In the genomic region with DNA sequence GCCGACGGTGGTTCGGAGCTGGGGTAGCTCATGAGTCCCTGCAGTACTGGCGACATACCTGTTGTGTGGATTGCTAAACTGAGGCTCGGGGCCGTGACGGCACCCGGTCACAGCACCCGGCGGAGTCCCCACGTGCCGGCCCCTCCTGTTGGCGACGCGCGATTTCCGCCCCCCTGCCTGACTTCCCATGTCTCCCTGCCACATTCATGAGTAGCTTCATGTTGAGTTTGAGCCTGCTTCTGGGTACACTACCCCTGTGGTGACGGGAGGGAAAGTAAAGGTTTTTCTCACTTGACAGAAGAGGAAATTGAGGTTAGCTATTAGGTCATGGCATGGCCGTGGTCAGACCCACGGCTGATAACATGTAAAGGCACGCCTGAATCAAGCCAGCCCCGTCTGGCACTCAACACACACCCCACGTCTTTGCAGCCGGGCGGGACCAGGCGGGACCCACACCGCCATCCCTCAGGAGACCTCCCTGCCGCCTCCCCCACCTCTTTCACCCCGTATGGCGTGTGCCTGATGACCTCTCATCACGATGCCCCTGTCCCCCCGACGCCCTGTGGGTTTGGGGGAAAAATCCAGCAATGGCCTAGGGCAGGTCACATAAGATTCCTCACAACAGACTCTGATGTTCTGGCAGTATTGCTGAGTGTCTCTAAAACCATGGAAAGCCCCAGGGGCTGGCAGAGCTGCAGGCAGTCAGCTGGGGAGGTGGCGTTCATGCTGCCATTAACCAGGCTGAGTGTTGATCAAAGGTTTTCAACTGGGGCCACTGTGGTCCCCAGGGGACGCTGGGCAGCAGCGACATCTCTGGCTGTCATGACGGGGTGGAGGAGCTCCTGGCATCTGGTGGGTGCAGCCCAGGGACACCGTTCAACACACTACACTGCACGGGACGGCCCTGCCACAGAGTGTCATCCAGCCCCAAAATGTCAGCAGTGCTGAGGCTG, we compare ENCODE assay signal across 9 cellular contexts. TPM values are rescaled to one million over a fixed set of nuclear protein-coding genes. Genes with fewer than 3 reads are reported as not detected.
DNase-seq lines count a peak whose midpoint lies in the region; ATAC-seq and TF ChIP-seq lines count a peak whose summit lies in the region.
"Had no signal": no experiment of that assay in that cellular context is flagged by ENCODE, and none has a peak within 500 bp of the region (broad histone marks: within the 10 kb centered on the region; RNA-seq: fewer than 3 reads in every experiment).

No MANE protein-coding gene starts in this region.

- peaks cover 36% of the 10 kb centered on the region for H3K4me1 Mint-ChIP-seq in stimulated activated naive CD8-positive, alpha-beta T cell treated with anti-CD3 and anti-CD28 coated beads, Interleukin-15, Interleukin-2, amounts not matched to agents 100 ng/mL and 50 ng/mL, for 24 hours (ENCODE audit: low read depth)

- H3K4me1 ChIP-seq in BLaER1 treated with 17β-estradiol and CSF1 and Interleukin-3, amounts not matched to agents 10 nM and 100 nM: peaks cover 55 to 82% (median 68%) of the 10 kb centered on the region in 10 experiments

- peaks cover 12 to 77% (median 50%) of the 10 kb centered on the region in 11 experiments for H3K36me3 ChIP-seq in BLaER1 treated with 17β-estradiol and CSF1 and Interleukin-3, amounts not matched to agents 10 nM and 100 nM

- ATAC-seq in GM19328 (IDR thresholded peaks at IDR 0.05; ENCODE audit: unreplicated experiment): peak; percentile 60
- ATAC-seq in HG03159 (IDR thresholded peaks at IDR 0.05; ENCODE audit: unreplicated experiment): peak; percentile 73
- no peak for ATAC-seq in omental fat pad (ENCODE audit: low FRiP score)

- CTCF ChIA-PET in HEK293T (lab: Yijun Ruan, JAX): no interaction called here

- peak overlapping the region in 3 of 10 experiments; percentile 4 to 27 (median 23); a peak in 6 of 20 replicates for H3K4me3 ChIP-seq in BLaER1 treated with 17β-estradiol and CSF1 and Interleukin-3, amounts not matched to agents 10 nM and 100 nM
- H3K4me3 ChIP-seq: heart left ventricle had no signal

- H3K36me3 Mint-ChIP-seq in stimulated activated naive CD8-positive, alpha-beta T cell treated with anti-CD3 and anti-CD28 coated beads, Interleukin-15, Interleukin-2, amounts not matched to agents 100 ng/mL and 50 ng/mL, for 24 hours (ENCODE audit: low read depth): peaks cover 16% of the 10 kb centered on the region

- TF ChIP-seq CTCF in omental fat pad (IDR thresholded peaks at IDR 0.05): no peak

- no peaks in the 10 kb centered on the region for H3K9me3 Mint-ChIP-seq in stimulated activated naive CD8-positive, alpha-beta T cell treated with anti-CD3 and anti-CD28 coated beads, Interleukin-15, Interleukin-2, amounts not matched to agents 100 ng/mL and 50 ng/mL, for 24 hours

- peak overlapping the region; percentile 36 to 58 (median 52); a peak in 18 of 22 replicates for H3K9ac ChIP-seq in BLaER1 treated with 17β-estradiol and CSF1 and Interleukin-3, amounts not matched to agents 10 nM and 100 nM

- no peaks in the 10 kb centered on the region for H3K27me3 Mint-ChIP-seq in stimulated activated naive CD8-positive, alpha-beta T cell treated with anti-CD3 and anti-CD28 coated beads, Interleukin-15, Interleukin-2, amounts not matched to agents 100 ng/mL and 50 ng/mL, for 24 hours

- peak overlapping the region; percentile 17 to 87 (median 71); a peak in 21 of 22 replicates for H3K27ac ChIP-seq in BLaER1 treated with 17β-estradiol and CSF1 and Interleukin-3, amounts not matched to agents 10 nM and 100 nM

- POLR2A ChIA-PET in HEK293T (lab: Yijun Ruan, JAX): no interaction called here

- no peaks in the 10 kb centered on the region for H3K27me3 ChIP-seq in BLaER1 treated with 17β-estradiol and CSF1 and Interleukin-3, amounts not matched to agents 10 nM and 100 nM
- H3K27me3 ChIP-seq: heart left ventricle had no signal

- peaks cover 0 to 18% (median 12%) of the 10 kb centered on the region in 11 experiments; a peak in 16 of 22 replicates for H3K9me3 ChIP-seq in BLaER1 treated with 17β-estradiol and CSF1 and Interleukin-3, amounts not matched to agents 10 nM and 100 nM (replicated peaks in 1 of 11)

- H3K4me2 ChIP-seq in BLaER1 treated with 17β-estradiol and CSF1 and Interleukin-3, amounts not matched to agents 10 nM and 100 nM: peak overlapping the region; percentile 68 to 96 (median 84)

- DNase-seq in activated CD8-positive, alpha-beta memory T cell treated with anti-CD3 and anti-CD28 coated beads for 4 hours (ENCODE audit: low read depth in 2 of 2): peak; percentile 14 to 32
- DNase-seq in HEK293T (ENCODE audit: extremely low spot score) (no peak), omental fat pad (ENCODE audit: low spot score) (no peak), SHP77 treated with DMSO at 0.1 percent for 48 hours (lab: John Stamatoyannopoulos, UW) (no peak)
- DNase-seq: heart left ventricle had no signal

- H3K4me3 Mint-ChIP-seq in stimulated activated naive CD8-positive, alpha-beta T cell treated with anti-CD3 and anti-CD28 coated beads, Interleukin-15, Interleukin-2, amounts not matched to agents 100 ng/mL and 50 ng/mL, for 24 hours: peak overlapping the region; percentile 41

- H3K27ac Mint-ChIP-seq in stimulated activated naive CD8-positive, alpha-beta T cell treated with anti-CD3 and anti-CD28 coated beads, Interleukin-15, Interleukin-2, amounts not matched to agents 100 ng/mL and 50 ng/mL, for 24 hours: peak overlapping the region; percentile 53

- H4K20me1 ChIP-seq in BLaER1 treated with 17β-estradiol and CSF1 and Interleukin-3, amounts not matched to agents 10 nM and 100 nM: peaks cover 0 to 87% (median 78%) of the 10 kb centered on the region in 11 experiments; a peak in 17 of 22 replicates

TF ChIP-seq in HEK293T, 16 proteins besides CTCF, POLR2A, EP300 and RAD21:
- no peak for TF ChIP-seq BHLHE40 (IDR thresholded peaks at IDR 0.05; ENCODE audit: borderline replicate concordance)
- TF ChIP-seq ARNT (IDR thresholded peaks at IDR 0.05): no peak
- no peak for TF ChIP-seq NFRKB (IDR thresholded peaks at IDR 0.05)
- TF ChIP-seq TARDBP (IDR thresholded peaks at IDR 0.05): no peak
- TF ChIP-seq HDGF (IDR thresholded peaks at IDR 0.05; ENCODE audit: borderline replicate concordance): no peak
- TF ChIP-seq CTBP1 (IDR thresholded peaks at IDR 0.05; ENCODE audit: borderline replicate concordance): no peak
- no peak for TF ChIP-seq ZNF384 (IDR thresholded peaks at IDR 0.05)
- no peak for TF ChIP-seq FOXA1 (IDR thresholded peaks at IDR 0.05)
- TF ChIP-seq FOXM1 (IDR thresholded peaks at IDR 0.05; ENCODE audit: borderline replicate concordance): no peak
- TF ChIP-seq ELF4 (IDR thresholded peaks at IDR 0.05): no peak
- TF ChIP-seq SP1 (IDR thresholded peaks at IDR 0.05): no peak
- TF ChIP-seq FOXK2 (IDR thresholded peaks at IDR 0.05): no peak
- TF ChIP-seq SUZ12 (IDR thresholded peaks at IDR 0.05): no peak
- TF ChIP-seq, protein P1, sequence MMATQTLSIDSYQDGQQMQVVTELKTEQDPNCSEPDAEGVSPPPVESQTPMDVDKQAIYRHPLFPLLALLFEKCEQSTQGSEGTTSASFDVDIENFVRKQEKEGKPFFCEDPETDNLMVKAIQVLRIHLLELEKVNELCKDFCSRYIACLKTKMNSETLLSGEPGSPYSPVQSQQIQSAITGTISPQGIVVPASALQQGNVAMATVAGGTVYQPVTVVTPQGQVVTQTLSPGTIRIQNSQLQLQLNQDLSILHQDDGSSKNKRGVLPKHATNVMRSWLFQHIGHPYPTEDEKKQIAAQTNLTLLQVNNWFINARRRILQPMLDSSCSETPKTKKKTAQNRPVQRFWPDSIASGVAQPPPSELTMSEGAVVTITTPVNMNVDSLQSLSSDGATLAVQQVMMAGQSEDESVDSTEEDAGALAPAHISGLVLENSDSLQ (IDR thresholded peaks at IDR 0.05): no peak
- no peak for TF ChIP-seq L3MBTL2 (conservative IDR thresholded peaks at IDR 0.05)
- TF ChIP-seq LEF1 (IDR thresholded peaks at IDR 0.05; ENCODE audit: borderline replicate concordance): no peak

RNA-seq across cellular contexts. Expression of a gene that starts 29.2 kb away (rescaled TPM):
- total RNA-seq in omental fat pad: 1 to 10 TPM; 1.7 to 5.5 (median 2.9) TPM

RNA-seq across cellular contexts. Expression of a gene that starts 55.1 kb away (rescaled TPM):
- total RNA-seq in omental fat pad: 10 to 100 TPM; 17.9 to 27.3 (median 21.8) TPM

Comparison
In these comparisons a context has a peak if more than half of its experiments do, and no peak if none do; other contexts are left out.
1. DNase-seq: peak in activated CD8-positive, alpha-beta memory T cell treated with anti-CD3 and anti-CD28 coated beads for 4 hours (2 of 2); none in HEK293T (single experiment), omental fat pad (single experiment) and SHP77 treated with DMSO at 0.1 percent for 48 hours (single experiment).